ENCODE assay signal across 7 cellular contexts in the genomic region with DNA sequence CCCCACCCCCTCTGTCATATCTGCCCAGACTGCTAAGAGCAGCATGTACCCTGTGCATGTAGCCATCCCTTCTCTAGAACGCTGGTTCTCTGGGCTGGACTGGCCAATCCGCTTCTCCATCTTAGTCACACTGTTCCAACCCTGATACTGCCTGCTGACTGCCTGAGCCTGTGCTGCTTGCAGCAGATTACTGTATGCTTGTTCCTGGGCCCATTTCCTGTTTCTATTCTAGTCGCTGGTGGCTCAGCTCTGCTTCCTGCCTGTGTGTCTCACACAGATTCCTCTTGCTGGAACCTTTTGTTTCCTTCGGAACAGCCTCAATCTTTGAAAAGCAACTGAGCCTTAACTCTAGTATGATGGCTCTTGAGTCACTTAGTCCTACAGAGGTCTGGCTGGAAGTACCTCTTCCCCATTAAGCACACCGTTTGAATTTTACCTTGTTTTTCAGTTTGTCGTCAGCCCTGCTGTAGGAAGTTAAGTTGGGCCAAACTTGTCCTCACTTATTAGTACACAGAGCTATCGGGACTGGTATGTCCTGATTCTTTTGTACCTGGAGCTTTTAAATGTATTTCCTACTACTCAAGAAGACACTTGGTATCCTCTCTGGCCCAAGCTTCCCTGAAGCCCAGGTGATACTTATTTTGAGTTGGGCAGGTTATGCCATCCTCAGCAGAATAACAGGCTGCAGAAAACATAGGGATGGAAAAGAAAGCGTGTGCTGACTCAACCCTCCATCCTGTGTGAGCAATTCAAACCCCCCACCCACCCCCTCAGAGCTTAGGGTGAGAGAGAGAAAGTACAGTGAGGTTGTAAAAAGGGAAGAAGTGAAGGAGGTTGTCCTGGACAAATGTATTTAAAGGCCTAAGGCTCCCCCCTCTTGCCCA. TPM values are rescaled to one million over a fixed set of nuclear protein-coding genes. Genes with fewer than 3 reads are reported as not detected.
DNase-seq lines count a peak whose midpoint lies in the region; ATAC-seq and TF ChIP-seq lines count a peak whose summit lies in the region.

No MANE protein-coding gene starts in this region.

- H3K4me3 Mint-ChIP-seq in endothelial cell (ENCODE audit: unreplicated experiment) = peak overlapping the region; percentile 53

- H3K27me3 Mint-ChIP-seq in endothelial cell (ENCODE audit: unreplicated experiment) = no peaks in the 10 kb centered on the region

- ATAC-seq in HG02938 (IDR thresholded peaks at IDR 0.05; ENCODE audit: unreplicated experiment) = peak; percentile 93

- peak overlapping the region; percentile 95 for H3K27ac Mint-ChIP-seq in endothelial cell (ENCODE audit: unreplicated experiment)

- peaks cover 52% of the 10 kb centered on the region for H3K36me3 Mint-ChIP-seq in endothelial cell (ENCODE audit: low read depth, unreplicated experiment)

- peaks cover 73% of the 10 kb centered on the region for H3K4me1 Mint-ChIP-seq in endothelial cell (ENCODE audit: unreplicated experiment)

- peak; percentile 38 for TF ChIP-seq POLR2A in GM18526 (IDR thresholded peaks at IDR 0.05; ENCODE audit: extremely low read depth, insufficient read length)

- TF ChIP-seq CTCF in endothelial cell (IDR thresholded peaks at IDR 0.05; ENCODE audit: unreplicated experiment) = no peak

- DNase-seq in NCI-H69 (lab: John Stamatoyannopoulos, UW) (peak; percentile 47), endothelial cell (ENCODE audit: low spot score) (peak; percentile 72), mucosa of gallbladder (ENCODE audit: low spot score) (peak; percentile 82)
- DNase-seq in activated CD8-positive, alpha-beta memory T cell treated with anti-CD3 and anti-CD28 coated beads for 4 hours (ENCODE audit: low read depth in 2 of 2) = peak; percentile 76 to 78
- DNase-seq in stimulated activated CD8-positive, alpha-beta memory T cell treated with anti-CD3 and anti-CD28 coated beads, Interleukin-7, amount 100 ng/mL, for 48 hours (ENCODE audit: extremely low read depth in 1 of 2, low read depth in 1 of 2) = peak; percentile 64 to 85

- no peaks in the 10 kb centered on the region for H3K9me3 Mint-ChIP-seq in endothelial cell (ENCODE audit: unreplicated experiment)

RNA-seq across cellular contexts. Expression of gene PIGV, which starts 43.4 kb away (rescaled TPM):
- total RNA-seq in endothelial cell (ENCODE audit: unreplicated experiment) (7.6 TPM), mucosa of gallbladder (19.3 TPM)

RNA-seq across cellular contexts. Expression of gene ARID1A, which starts 48.5 kb away (rescaled TPM):
- total RNA-seq in endothelial cell (ENCODE audit: unreplicated experiment) (115 TPM), mucosa of gallbladder (83.6 TPM)

Comparison
In these comparisons a context has a peak if more than half of its experiments do, and no peak if none do; other contexts are left out.
1. Peak in every context shown above with its lines: DNase-seq and ATAC-seq.